ENCODE assay signal across 10 cellular contexts in the genomic region with DNA sequence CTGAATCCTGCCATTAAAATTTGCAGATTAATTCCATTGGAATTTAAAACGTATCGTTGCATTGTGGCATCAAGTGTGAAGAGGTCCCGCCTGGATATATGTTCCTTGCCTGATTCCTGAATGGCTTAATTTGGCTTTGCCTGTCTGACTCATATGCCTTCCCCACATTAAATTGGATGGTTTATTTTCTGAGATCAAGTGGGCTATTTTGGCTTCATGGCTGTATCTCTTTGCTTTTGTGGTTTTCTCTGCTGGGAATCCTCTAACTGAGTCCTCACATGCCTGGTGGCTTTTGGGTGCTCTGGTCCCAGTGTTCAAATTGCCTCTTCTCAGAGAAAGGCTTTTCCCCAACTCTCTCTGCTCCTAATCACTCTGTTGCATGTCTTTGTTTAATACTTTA.
"Had no signal": no experiment of that assay in that cellular context is flagged by ENCODE, and none has a peak within 500 bp of the region (broad histone marks: within the 10 kb centered on the region; RNA-seq: fewer than 3 reads in every experiment).

No MANE protein-coding gene starts in this region.

- H3K36me3 Mint-ChIP-seq: activated naive CD4-positive, alpha-beta T cell treated with anti-CD3 and anti-CD28 coated beads, Interleukin-2, amount 50 U/mL, for 24 hours had no signal

- DNase-seq: erythroblast; left ventricle myocardium superior; mesenchymal stem cell; stimulated activated CD4-positive, alpha-beta T cell treated with anti-CD3 and anti-CD28 coated beads, Interleukin-4, amount 100 ng/mL, for 4 hours; stimulated activated naive CD8-positive, alpha-beta T cell treated with anti-CD3 and anti-CD28 coated beads, Interleukin-15, amount 100 ng/mL, for 72 hours; testis had no signal

- H3K4me3 Mint-ChIP-seq: activated naive CD4-positive, alpha-beta T cell treated with anti-CD3 and anti-CD28 coated beads, Interleukin-2, amount 50 U/mL, for 24 hours; endodermal cell; neural crest cell; stimulated activated naive CD8-positive, alpha-beta T cell treated with anti-CD3 and anti-CD28 coated beads, Interleukin-15, amount 100 ng/mL, for 72 hours had no signal

- H3K27me3 Mint-ChIP-seq: activated naive CD4-positive, alpha-beta T cell treated with anti-CD3 and anti-CD28 coated beads, Interleukin-2, amount 50 U/mL, for 24 hours; stimulated activated naive CD8-positive, alpha-beta T cell treated with anti-CD3 and anti-CD28 coated beads, Interleukin-15, amount 100 ng/mL, for 72 hours had no signal

- ATAC-seq: activated CD4-positive, CD25-positive, alpha-beta regulatory T cell treated with anti-CD3 and anti-CD28 coated beads, Interleukin-2, amount 50 U/mL, for 24 hours; left ventricle myocardium superior; stimulated activated naive CD8-positive, alpha-beta T cell treated with anti-CD3 and anti-CD28 coated beads, Interleukin-15, amount 100 ng/mL, for 72 hours had no signal

- H3K9me3 Mint-ChIP-seq: activated naive CD4-positive, alpha-beta T cell treated with anti-CD3 and anti-CD28 coated beads, Interleukin-2, amount 50 U/mL, for 24 hours; endodermal cell; neural crest cell; stimulated activated naive CD8-positive, alpha-beta T cell treated with anti-CD3 and anti-CD28 coated beads, Interleukin-15, amount 100 ng/mL, for 72 hours had no signal

- H3K27ac Mint-ChIP-seq: activated naive CD4-positive, alpha-beta T cell treated with anti-CD3 and anti-CD28 coated beads, Interleukin-2, amount 50 U/mL, for 24 hours; endodermal cell; stimulated activated naive CD8-positive, alpha-beta T cell treated with anti-CD3 and anti-CD28 coated beads, Interleukin-15, amount 100 ng/mL, for 72 hours had no signal
